In genomic region chr15:99167201-99167600, GRCh38 we compare ENCODE assay signal across 24 cellular contexts.
DNase-seq lines count a peak whose midpoint lies in the region; ATAC-seq, FAIRE-seq and TF ChIP-seq lines count a peak whose summit lies in the region.
"Had no signal": no experiment of that assay in that cellular context is flagged by ENCODE, and none has a peak within 500 bp of the region (broad histone marks: within the 10 kb centered on the region; RNA-seq: fewer than 3 reads in every experiment).

No MANE protein-coding gene starts in this region.

- CTCF ChIA-PET in CD8-positive, alpha-beta memory T cell (lab: Charles Lee), result no interaction called here

- DNase-seq in NCI-H2029 (lab: John Stamatoyannopoulos, UW) (peak; percentile 16), sigmoid colon (no peak), LoVo (ENCODE audit: low spot score) (no peak), urothelium cell line (ENCODE audit: low spot score) (no peak)
- DNase-seq in activated T-cell treated with anti-CD3 and anti-CD28 coated beads, Interleukin-2, amount 50 U/mL, for 72 hours, result no peak
- no peak for DNase-seq in CD8-positive, alpha-beta memory T cell
- DNase-seq: ACHN; activated CD4-positive, alpha-beta T cell treated with anti-CD3 and anti-CD28 coated beads, Interleukin-2, amount 10 ng/mL, durations not matched to agents 7 days and 5 days; activated CD8-positive, alpha-beta memory T cell treated with anti-CD3 and anti-CD28 coated beads, Interleukin-2, amount 50 U/mL, for 4 hours; activated effector memory CD4-positive, alpha-beta T cell treated with Interleukin-2 at 50 U/mL for 16 hours; dorsolateral prefrontal cortex; erythroblast; GF-D8; HCEC 1CT; left colon; MM.1S; NCI-H1694 treated with DMSO at 0.1 percent for 48 hours; NCI-H524 treated with DMSO at 0.1 percent for 48 hours; stimulated activated CD4-positive, alpha-beta T cell treated with anti-CD3 and anti-CD28 coated beads, Interleukin-2, amount 100 ng/mL, for 48 hours had no signal

- intact Hi-C loops in sigmoid colon (cut with DNase I), result loop anchor here (5.0 kb wide), 1 partner anchor 35 kb away; no protein-coding TSS in a partner anchor

- H3K27ac Mint-ChIP-seq in activated T-cell treated with anti-CD3 and anti-CD28 coated beads, Interleukin-2, amount 50 U/mL, for 72 hours, result no peak overlapping the region
- no peak overlapping the region for H3K27ac Mint-ChIP-seq in CD8-positive, alpha-beta memory T cell
- H3K27ac Mint-ChIP-seq: activated CD4-positive, alpha-beta T cell treated with anti-CD3 and anti-CD28 coated beads, Interleukin-2, amount 10 ng/mL, durations not matched to agents 7 days and 5 days had no signal

- peaks cover 41% of the 10 kb centered on the region for H3K4me1 ChIP-seq in BLaER1
- H3K4me1 ChIP-seq in gastroesophageal sphincter, result peaks cover 12 to 64% (median 14%) of the 10 kb centered on the region in 3 donors
- H3K4me1 ChIP-seq in sigmoid colon, result peaks cover 0 to 72% (median 64%) of the 10 kb centered on the region in 4 donors
- H3K4me1 ChIP-seq in CD8-positive, alpha-beta memory T cell (ENCODE audit: insufficient read depth, low read length), result no peaks in the 10 kb centered on the region

- no peaks in the 10 kb centered on the region for H4K20me1 ChIP-seq in BLaER1

- H3K27me3 ChIP-seq in BLaER1, result no peaks in the 10 kb centered on the region
- no peaks in the 10 kb centered on the region for H3K27me3 ChIP-seq in gastroesophageal sphincter
- H3K27me3 ChIP-seq in sigmoid colon, result no peaks in the 10 kb centered on the region
- no peaks in the 10 kb centered on the region for H3K27me3 ChIP-seq in CD8-positive, alpha-beta memory T cell (ENCODE audit: insufficient read depth, low read length, poor library complexity, severe bottlenecking)
- H3K27me3 ChIP-seq: dorsolateral prefrontal cortex had no signal

- H3K4me2 ChIP-seq in BLaER1, result peak overlapping the region; percentile 84

- peak overlapping the region; percentile 63 for H3K9ac ChIP-seq in BLaER1

- POLR2A ChIA-PET in CD8-positive, alpha-beta memory T cell (lab: Charles Lee), result no interaction called here

- no peaks in the 10 kb centered on the region for H3K27me3 Mint-ChIP-seq in activated T-cell treated with anti-CD3 and anti-CD28 coated beads, Interleukin-2, amount 50 U/mL, for 72 hours (ENCODE audit: low read depth)
- H3K27me3 Mint-ChIP-seq in CD8-positive, alpha-beta memory T cell, result no peaks in the 10 kb centered on the region
- H3K27me3 Mint-ChIP-seq: activated CD4-positive, alpha-beta T cell treated with anti-CD3 and anti-CD28 coated beads, Interleukin-2, amount 10 ng/mL, durations not matched to agents 7 days and 5 days; IgD-negative memory B cell had no signal

- no peaks in the 10 kb centered on the region for H3K9me3 Mint-ChIP-seq in activated T-cell treated with anti-CD3 and anti-CD28 coated beads, Interleukin-2, amount 50 U/mL, for 72 hours
- no peaks in the 10 kb centered on the region for H3K9me3 Mint-ChIP-seq in CD8-positive, alpha-beta memory T cell
- H3K9me3 Mint-ChIP-seq: activated CD4-positive, alpha-beta T cell treated with anti-CD3 and anti-CD28 coated beads, Interleukin-2, amount 10 ng/mL, durations not matched to agents 7 days and 5 days; IgD-negative memory B cell had no signal

- H3K4me3 ChIP-seq in BLaER1 (peak overlapping the region; percentile 24; the same call in 1 of the 2 replicates), gastroesophageal sphincter (no peak overlapping the region), sigmoid colon (no peak overlapping the region)
- no peak overlapping the region for H3K4me3 ChIP-seq in CD8-positive, alpha-beta memory T cell (ENCODE audit: low read length)
- H3K4me3 ChIP-seq: dorsolateral prefrontal cortex, skin epidermis had no signal

- no peaks in the 10 kb centered on the region for H3K36me3 ChIP-seq in BLaER1
- peaks cover 0 to 11% of the 10 kb centered on the region in 2 donors for H3K36me3 ChIP-seq in gastroesophageal sphincter
- H3K36me3 ChIP-seq in sigmoid colon, result no peaks in the 10 kb centered on the region
- no peaks in the 10 kb centered on the region for H3K36me3 ChIP-seq in CD8-positive, alpha-beta memory T cell (ENCODE audit: insufficient read depth, low read length)

- TF ChIP-seq EP300 in gastroesophageal sphincter (IDR thresholded peaks at IDR 0.05) (no peak), sigmoid colon (IDR thresholded peaks at IDR 0.05) (peak in 1 of 4 donors; percentile 56)

- peaks cover 13% of the 10 kb centered on the region for H3K4me1 Mint-ChIP-seq in activated T-cell treated with anti-CD3 and anti-CD28 coated beads, Interleukin-2, amount 50 U/mL, for 72 hours (ENCODE audit: low read depth)
- H3K4me1 Mint-ChIP-seq in CD8-positive, alpha-beta memory T cell, result peaks cover 0 to 7% (median 6%) of the 10 kb centered on the region in 3 donors

- TF ChIP-seq CTCF in gastroesophageal sphincter (IDR thresholded peaks at IDR 0.05) (no peak), sigmoid colon (IDR thresholded peaks at IDR 0.05) (no peak)

- 25 to 56% methylated on average over 3 of the region's 5 CpGs for WGBS in gastroesophageal sphincter (ENCODE audit: low coverage in 1 of 2), 2 donors
- 81 to 84% methylated on average over 5 of the region's 5 CpGs for WGBS in sigmoid colon, 2 donors

- H3K9me3 ChIP-seq in BLaER1 (no peaks in the 10 kb centered on the region), gastroesophageal sphincter (no peaks in the 10 kb centered on the region), sigmoid colon (no peaks in the 10 kb centered on the region)
- H3K9me3 ChIP-seq in CD8-positive, alpha-beta memory T cell (ENCODE audit: low read length), result no peaks in the 10 kb centered on the region

- H3K27ac ChIP-seq in BLaER1 (peak overlapping the region; percentile 76), gastroesophageal sphincter (peak overlapping the region; percentile 92 to 100 (median 98)), sigmoid colon (peak overlapping the region; percentile 92 to 97 (median 96))
- no peak overlapping the region for H3K27ac ChIP-seq in CD8-positive, alpha-beta memory T cell (ENCODE audit: low read depth, low read length)

- H3K4me3 Mint-ChIP-seq in activated T-cell treated with anti-CD3 and anti-CD28 coated beads, Interleukin-2, amount 50 U/mL, for 72 hours, result no peak overlapping the region
- H3K4me3 Mint-ChIP-seq in CD8-positive, alpha-beta memory T cell, result no peak overlapping the region
- H3K4me3 Mint-ChIP-seq: activated CD4-positive, alpha-beta T cell treated with anti-CD3 and anti-CD28 coated beads, Interleukin-2, amount 10 ng/mL, durations not matched to agents 7 days and 5 days; IgD-negative memory B cell had no signal

- no peak for ATAC-seq in gastroesophageal sphincter
- ATAC-seq in activated T-cell treated with anti-CD3 and anti-CD28 coated beads, Interleukin-2, amount 50 U/mL, for 72 hours (replicated peaks in 1 of 2), result no peak
- ATAC-seq: left colon had no signal

- H3K36me3 Mint-ChIP-seq in activated T-cell treated with anti-CD3 and anti-CD28 coated beads, Interleukin-2, amount 50 U/mL, for 72 hours (ENCODE audit: insufficient read depth in 2 of 2), result no peaks in the 10 kb centered on the region
- no peaks in the 10 kb centered on the region for H3K36me3 Mint-ChIP-seq in CD8-positive, alpha-beta memory T cell
- H3K36me3 Mint-ChIP-seq: IgD-negative memory B cell had no signal

- TF ChIP-seq POLR2A in gastroesophageal sphincter (IDR thresholded peaks at IDR 0.05) (no peak), sigmoid colon (IDR thresholded peaks at IDR 0.05) (no peak)

- FAIRE-seq in urothelium cell line (lab: Jason Lieb, UNC), result no peak
- FAIRE-seq: bronchial epithelial cell had no signal
